Comparison of ENCODE assay signal across 1 cellular context in the genomic region with DNA sequence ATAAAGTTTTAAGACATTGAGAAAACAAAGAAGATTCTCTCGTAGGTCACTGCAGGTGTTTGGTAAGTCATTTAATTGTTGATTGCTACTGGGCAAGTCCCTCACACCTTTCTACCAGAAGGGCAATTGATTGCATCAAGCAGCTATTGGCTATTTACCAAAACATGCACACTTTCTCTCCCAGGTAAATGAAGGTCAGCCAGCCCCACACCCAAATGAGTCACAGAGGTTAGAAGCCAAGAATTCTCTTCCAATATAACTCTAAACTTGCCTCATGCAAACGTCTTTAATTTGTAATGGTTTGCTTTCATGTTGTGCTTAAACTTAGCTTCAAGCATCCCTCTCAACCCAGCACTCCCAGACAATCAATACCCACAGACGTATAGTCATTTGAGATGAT.
TF ChIP-seq lines count a peak whose summit lies in the region.

No MANE protein-coding gene starts in this region.

TF ChIP-seq in GM23338, 12 proteins besides CTCF, POLR2A, EP300 and RAD21 (continued from another document):
- TF ChIP-seq ZNF462 (CRISPR knock-in tag; IDR thresholded peaks at IDR 0.05) (no peak), EZH2 (IDR thresholded peaks at IDR 0.05; ENCODE audit: low read depth, unreplicated experiment) (no peak)
- TF ChIP-seq, protein P1, sequence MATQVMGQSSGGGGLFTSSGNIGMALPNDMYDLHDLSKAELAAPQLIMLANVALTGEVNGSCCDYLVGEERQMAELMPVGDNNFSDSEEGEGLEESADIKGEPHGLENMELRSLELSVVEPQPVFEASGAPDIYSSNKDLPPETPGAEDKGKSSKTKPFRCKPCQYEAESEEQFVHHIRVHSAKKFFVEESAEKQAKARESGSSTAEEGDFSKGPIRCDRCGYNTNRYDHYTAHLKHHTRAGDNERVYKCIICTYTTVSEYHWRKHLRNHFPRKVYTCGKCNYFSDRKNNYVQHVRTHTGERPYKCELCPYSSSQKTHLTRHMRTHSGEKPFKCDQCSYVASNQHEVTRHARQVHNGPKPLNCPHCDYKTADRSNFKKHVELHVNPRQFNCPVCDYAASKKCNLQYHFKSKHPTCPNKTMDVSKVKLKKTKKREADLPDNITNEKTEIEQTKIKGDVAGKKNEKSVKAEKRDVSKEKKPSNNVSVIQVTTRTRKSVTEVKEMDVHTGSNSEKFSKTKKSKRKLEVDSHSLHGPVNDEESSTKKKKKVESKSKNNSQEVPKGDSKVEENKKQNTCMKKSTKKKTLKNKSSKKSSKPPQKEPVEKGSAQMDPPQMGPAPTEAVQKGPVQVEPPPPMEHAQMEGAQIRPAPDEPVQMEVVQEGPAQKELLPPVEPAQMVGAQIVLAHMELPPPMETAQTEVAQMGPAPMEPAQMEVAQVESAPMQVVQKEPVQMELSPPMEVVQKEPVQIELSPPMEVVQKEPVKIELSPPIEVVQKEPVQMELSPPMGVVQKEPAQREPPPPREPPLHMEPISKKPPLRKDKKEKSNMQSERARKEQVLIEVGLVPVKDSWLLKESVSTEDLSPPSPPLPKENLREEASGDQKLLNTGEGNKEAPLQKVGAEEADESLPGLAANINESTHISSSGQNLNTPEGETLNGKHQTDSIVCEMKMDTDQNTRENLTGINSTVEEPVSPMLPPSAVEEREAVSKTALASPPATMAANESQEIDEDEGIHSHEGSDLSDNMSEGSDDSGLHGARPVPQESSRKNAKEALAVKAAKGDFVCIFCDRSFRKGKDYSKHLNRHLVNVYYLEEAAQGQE (IDR thresholded peaks at IDR 0.05; ENCODE audit: unreplicated experiment), result no peak
- TF ChIP-seq, protein P2, sequence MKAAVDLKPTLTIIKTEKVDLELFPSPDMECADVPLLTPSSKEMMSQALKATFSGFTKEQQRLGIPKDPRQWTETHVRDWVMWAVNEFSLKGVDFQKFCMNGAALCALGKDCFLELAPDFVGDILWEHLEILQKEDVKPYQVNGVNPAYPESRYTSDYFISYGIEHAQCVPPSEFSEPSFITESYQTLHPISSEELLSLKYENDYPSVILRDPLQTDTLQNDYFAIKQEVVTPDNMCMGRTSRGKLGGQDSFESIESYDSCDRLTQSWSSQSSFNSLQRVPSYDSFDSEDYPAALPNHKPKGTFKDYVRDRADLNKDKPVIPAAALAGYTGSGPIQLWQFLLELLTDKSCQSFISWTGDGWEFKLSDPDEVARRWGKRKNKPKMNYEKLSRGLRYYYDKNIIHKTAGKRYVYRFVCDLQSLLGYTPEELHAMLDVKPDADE (IDR thresholded peaks at IDR 0.05), result no peak
